ENCODE assay signal across 8 cellular contexts in the genomic region with DNA sequence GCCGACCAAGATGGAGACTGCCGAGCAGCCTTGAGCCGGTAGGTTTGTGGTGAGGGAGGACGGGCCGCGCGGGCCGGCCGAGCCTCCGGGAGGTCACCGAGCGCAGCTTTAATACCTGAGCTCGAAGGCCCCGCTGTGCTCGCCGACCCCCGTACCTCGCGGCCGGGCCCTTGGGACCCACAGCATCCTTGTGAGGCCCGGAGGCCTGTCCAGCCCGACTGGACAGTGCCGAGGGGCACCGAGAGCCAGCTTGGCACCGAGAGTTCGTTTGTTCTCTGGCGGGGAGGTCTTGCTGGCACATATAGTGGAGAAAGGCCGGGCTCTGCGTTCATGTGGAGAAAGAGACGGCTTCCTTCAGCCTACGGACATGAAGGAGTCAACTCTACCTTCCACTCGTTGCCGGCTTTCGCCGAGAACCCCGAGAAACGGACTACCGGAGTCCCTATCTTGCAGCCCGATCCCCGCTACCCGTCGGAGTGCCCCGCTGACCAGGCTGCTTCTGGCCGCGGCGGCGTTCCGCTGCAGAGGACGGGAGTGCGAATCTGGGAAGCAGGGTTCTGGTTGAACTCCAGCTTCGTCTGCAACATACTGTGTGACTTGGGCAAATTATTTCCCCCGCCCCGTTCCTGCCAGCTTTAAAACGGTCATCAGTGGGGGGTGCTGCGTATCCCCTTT. TPM values are rescaled to one million over a fixed set of nuclear protein-coding genes. Genes with fewer than 3 reads are reported as not detected.
DNase-seq lines count a peak whose midpoint lies in the region; ATAC-seq and TF ChIP-seq lines count a peak whose summit lies in the region.

No MANE protein-coding gene starts in this region.

- no peaks in the 10 kb centered on the region for H3K27me3 Mint-ChIP-seq in activated naive CD8-positive, alpha-beta T cell treated with anti-CD3 and anti-CD28 coated beads, Interleukin-2, amount 50 U/mL, for 24 hours
- peaks cover 6 to 15% (median 9%) of the 10 kb centered on the region in 3 donors for H3K27me3 Mint-ChIP-seq in immature natural killer cell (ENCODE audit: low read depth in 3 of 3)

- TF ChIP-seq CTCF in BE2C (IDR thresholded peaks at IDR 0.05; ENCODE audit: low read depth, low read length) (no peak), thoracic aorta (IDR thresholded peaks at IDR 0.05) (no peak)

- H3K4me1 Mint-ChIP-seq in activated naive CD8-positive, alpha-beta T cell treated with anti-CD3 and anti-CD28 coated beads, Interleukin-2, amount 50 U/mL, for 24 hours: peaks cover 20% of the 10 kb centered on the region
- peaks cover 20 to 24% of the 10 kb centered on the region in 2 donors for H3K4me1 Mint-ChIP-seq in immature natural killer cell

- H3K27ac Mint-ChIP-seq in activated naive CD8-positive, alpha-beta T cell treated with anti-CD3 and anti-CD28 coated beads, Interleukin-2, amount 50 U/mL, for 24 hours: peak overlapping the region; percentile 84
- H3K27ac Mint-ChIP-seq in immature natural killer cell: peak overlapping the region; percentile 88 to 94 (median 92)

- H3K4me3 ChIP-seq in BE2C (ENCODE audit: low read depth, low read length) (peak overlapping the region; percentile 88), thoracic aorta (peak overlapping the region; percentile 88)

- H3K27me3 ChIP-seq in BE2C: no peaks in the 10 kb centered on the region
- H3K27me3 ChIP-seq in thoracic aorta (replicated peaks; ENCODE audit: insufficient read depth): no peaks in the 10 kb centered on the region

- no peaks in the 10 kb centered on the region for H3K9me3 ChIP-seq in BE2C
- H3K9me3 ChIP-seq in thoracic aorta: no peaks in the 10 kb centered on the region

- no peaks in the 10 kb centered on the region; the same call in 1 of the 2 replicates for H3K4me1 ChIP-seq in BE2C
- peaks cover 15 to 29% of the 10 kb centered on the region in 2 donors for H3K4me1 ChIP-seq in thoracic aorta (ENCODE audit: control insufficient read depth in 1 of 2, low read depth in 2 of 2)

- DNase-seq in BE2C: no peak
- no peak for DNase-seq in activated naive CD8-positive, alpha-beta T cell treated with anti-CD3 and anti-CD28 coated beads, Interleukin-2, amount 50 U/mL, for 24 hours
- DNase-seq in immature natural killer cell: no peak
- no peak for DNase-seq in thoracic aorta (ENCODE audit: low spot score)
- no peak for DNase-seq in kidney tubule cell (ENCODE audit: low spot score)
- no peak for DNase-seq in effector CD4-positive, alpha-beta T cell

- peaks cover 10% of the 10 kb centered on the region for H3K36me3 ChIP-seq in BE2C
- H3K36me3 ChIP-seq in thoracic aorta: peaks cover 29% of the 10 kb centered on the region

- peak overlapping the region; percentile 90 for H3K4me3 Mint-ChIP-seq in activated naive CD8-positive, alpha-beta T cell treated with anti-CD3 and anti-CD28 coated beads, Interleukin-2, amount 50 U/mL, for 24 hours
- peak overlapping the region; percentile 91 to 93 (median 92) for H3K4me3 Mint-ChIP-seq in immature natural killer cell

- H3K27ac ChIP-seq in thoracic aorta: peak overlapping the region; percentile 85 to 94

- H3K9me3 Mint-ChIP-seq in activated naive CD8-positive, alpha-beta T cell treated with anti-CD3 and anti-CD28 coated beads, Interleukin-2, amount 50 U/mL, for 24 hours: no peaks in the 10 kb centered on the region
- no peaks in the 10 kb centered on the region for H3K9me3 Mint-ChIP-seq in immature natural killer cell

- H3K36me3 Mint-ChIP-seq in activated naive CD8-positive, alpha-beta T cell treated with anti-CD3 and anti-CD28 coated beads, Interleukin-2, amount 50 U/mL, for 24 hours (ENCODE audit: low read depth): peaks cover 8% of the 10 kb centered on the region
- H3K36me3 Mint-ChIP-seq in immature natural killer cell: peaks cover 4 to 14% (median 5%) of the 10 kb centered on the region in 3 donors

- peak; percentile 15 for ATAC-seq in HG02642 (IDR thresholded peaks at IDR 0.05; ENCODE audit: poor library complexity, unreplicated experiment)
- no peak for ATAC-seq in activated naive CD8-positive, alpha-beta T cell treated with anti-CD3 and anti-CD28 coated beads, Interleukin-2, amount 50 U/mL, for 24 hours
- no peak for ATAC-seq in thoracic aorta (ENCODE audit: insufficient number of reproducible peaks, low FRiP score, low read depth)
- no peak for ATAC-seq in HG02884 (IDR thresholded peaks at IDR 0.05; ENCODE audit: unreplicated experiment)

RNA-seq across cellular contexts. Expression of a gene that starts 0.3 kb away (rescaled TPM):
- polyA plus RNA-seq in BE2C (2012; ENCODE audit: insufficient read depth, insufficient read length, low read depth): 371 TPM
- polyA plus RNA-seq in immature natural killer cell: 100 to 1,000 TPM in 2 of 3 donors, 10 to 100 TPM in 1; 87.7 to 111 (median 108) TPM
- total RNA-seq in thoracic aorta: 10 to 100 TPM; 31.6 to 57.9 TPM

RNA-seq across cellular contexts. Expression of a gene that starts 23.8 kb away (rescaled TPM):
- polyA plus RNA-seq in BE2C (2012; ENCODE audit: insufficient read depth, insufficient read length, low read depth): 739 TPM
- polyA plus RNA-seq in immature natural killer cell: 10 to 100 TPM; 33.1 to 56.9 (median 49.7) TPM
- total RNA-seq in thoracic aorta: 100 to 1,000 TPM; 498 to 842 TPM

RNA-seq across cellular contexts. Expression of a gene that starts 43.4 kb away (rescaled TPM):
- polyA plus RNA-seq in BE2C (2012; ENCODE audit: insufficient read depth, insufficient read length, low read depth): 0.15 TPM
- polyA plus RNA-seq in immature natural killer cell: not detected
- total RNA-seq in thoracic aorta: not detected

RNA-seq across cellular contexts. Expression of a gene that starts 43.9 kb away (rescaled TPM):
- polyA plus RNA-seq in BE2C (2012; ENCODE audit: insufficient read depth, insufficient read length, low read depth): not detected
- polyA plus RNA-seq in immature natural killer cell: 1 to 10 TPM in 1 of 3 donors, under 1 TPM in 2; 0.13 to 1.1 (median 0.73) TPM
- 10 to 100 TPM in 1 of 2 donors, 1 to 10 TPM in 1; 4.4 to 25.3 TPM for total RNA-seq in thoracic aorta
